In genomic region chr1:18282851-18283600, GRCh38 we compare ENCODE assay signal across 15 cellular contexts.
DNase-seq lines count a peak whose midpoint lies in the region; ATAC-seq and TF ChIP-seq lines count a peak whose summit lies in the region.
"Had no signal": no experiment of that assay in that cellular context is flagged by ENCODE, and none has a peak within 500 bp of the region (broad histone marks: within the 10 kb centered on the region; RNA-seq: fewer than 3 reads in every experiment).

No MANE protein-coding gene starts in this region.

- no peaks in the 10 kb centered on the region for H3K27me3 ChIP-seq in neural cell (ENCODE audit: insufficient read depth, low read depth, low read length)
- H3K27me3 ChIP-seq in colonic mucosa = no peaks in the 10 kb centered on the region
- H3K27me3 ChIP-seq in MG63 = peaks cover 14% of the 10 kb centered on the region

- H3K36me3 ChIP-seq in neural cell (ENCODE audit: insufficient read depth, low read length) (no peaks in the 10 kb centered on the region), colonic mucosa (no peaks in the 10 kb centered on the region), MG63 (no peaks in the 10 kb centered on the region)
- H3K36me3 ChIP-seq: heart right ventricle, neutrophil, thoracic aorta had no signal

- no peaks in the 10 kb centered on the region for H3K9me3 ChIP-seq in neural cell (ENCODE audit: low read length)
- H3K9me3 ChIP-seq in colonic mucosa = no peaks in the 10 kb centered on the region
- H3K9me3 ChIP-seq in MG63 = no peaks in the 10 kb centered on the region
- H3K9me3 ChIP-seq: heart right ventricle, neutrophil, thoracic aorta had no signal

- H3K79me2 ChIP-seq in neural cell (replicated peaks; ENCODE audit: insufficient read depth, low read length) = no peaks in the 10 kb centered on the region

- H3K36me3 Mint-ChIP-seq in progenitor cell of endocrine pancreas (ENCODE audit: insufficient read depth) = no peaks in the 10 kb centered on the region
- H3K36me3 Mint-ChIP-seq: CD4-positive, CD25-positive, alpha-beta regulatory T cell had no signal

- H3K4me3 Mint-ChIP-seq in progenitor cell of endocrine pancreas (ENCODE audit: low read depth) = no peak overlapping the region
- H3K4me3 Mint-ChIP-seq: activated CD8-positive, alpha-beta T cell treated with anti-CD3 and anti-CD28 coated beads for 36 hours; T-helper 2 cell treated with Interferon-gamma antibody and Interleukin-4, amounts not matched to agents 5 μg/mL and 100 μg/mL, for 36 hours had no signal

- peak overlapping the region; percentile 27 for H3K4me2 ChIP-seq in neural cell (ENCODE audit: low read length)
- H3K4me2 ChIP-seq: smooth muscle cell had no signal

- H3K27ac ChIP-seq in neural cell (ENCODE audit: low read length) (peak overlapping the region; percentile 53), colonic mucosa (no peak overlapping the region)
- H3K27ac ChIP-seq: heart right ventricle, neutrophil, thoracic aorta had no signal

- ATAC-seq in GM18867 (IDR thresholded peaks at IDR 0.05; ENCODE audit: unreplicated experiment) = peak; percentile 36
- ATAC-seq: activated CD8-positive, alpha-beta T cell treated with anti-CD3 and anti-CD28 coated beads for 36 hours; heart right ventricle had no signal

- no peak for TF ChIP-seq RAD21 in neural cell (conservative IDR thresholded peaks at IDR 0.05)

- peaks cover 7% of the 10 kb centered on the region for H3K4me1 Mint-ChIP-seq in progenitor cell of endocrine pancreas (ENCODE audit: low read depth)
- H3K4me1 Mint-ChIP-seq: CD4-positive, CD25-positive, alpha-beta regulatory T cell had no signal

- no peaks in the 10 kb centered on the region for H3K9me2 ChIP-seq in neural cell (ENCODE audit: insufficient read depth, low read length)

- no peaks in the 10 kb centered on the region for H3K4me1 ChIP-seq in colonic mucosa
- H3K4me1 ChIP-seq: heart right ventricle had no signal

- peak; percentile 99 for DNase-seq in NCI-H2171 (lab: John Stamatoyannopoulos, UW)
- DNase-seq in SW480 (ENCODE audit: low spot score) = peak; percentile 39
- no peak for DNase-seq in colonic mucosa
- no peak for DNase-seq in progenitor cell of endocrine pancreas (ENCODE audit: low spot score, unreplicated experiment)
- DNase-seq in MG63 = no peak
- DNase-seq: activated CD8-positive, alpha-beta T cell treated with anti-CD3 and anti-CD28 coated beads for 36 hours; activated naive CD4-positive, alpha-beta T cell treated with Interleukin-2 at 50 U/mL for 16 hours; CD4-positive, CD25-positive, alpha-beta regulatory T cell; heart right ventricle had no signal

- peak overlapping the region; percentile 34 for H3K9ac ChIP-seq in neural cell (ENCODE audit: low read length)
- no peak overlapping the region for H3K9ac ChIP-seq in colonic mucosa (ENCODE audit: low read depth in 2 of 2, low read length in 2 of 2)

- peaks cover 5% of the 10 kb centered on the region for H3F3A ChIP-seq in neural cell (ENCODE audit: insufficient read depth, low read length, poor library complexity, severe bottlenecking)

- peaks cover 12% of the 10 kb centered on the region for H3K27me3 Mint-ChIP-seq in progenitor cell of endocrine pancreas

- H3K4me3 ChIP-seq in neural cell (ENCODE audit: low read length) (peak overlapping the region; percentile 7), colonic mucosa (no peak overlapping the region), MG63 (no peak overlapping the region)
- H3K4me3 ChIP-seq: heart right ventricle, smooth muscle cell, thoracic aorta had no signal

- intact Hi-C loops in colonic mucosa (cut with DNase I) = no loop called here

- H4K20me1 ChIP-seq in neural cell (ENCODE audit: insufficient read depth) = no peaks in the 10 kb centered on the region

- peak; percentile 70 for TF ChIP-seq EP300 in neural cell (conservative IDR thresholded peaks at IDR 0.05; ENCODE audit: poor library complexity, severe bottlenecking)

- no peak overlapping the region for H2AFZ ChIP-seq in neural cell (ENCODE audit: low read depth, low read length)

- no peak overlapping the region for H3K27ac Mint-ChIP-seq in progenitor cell of endocrine pancreas
- H3K27ac Mint-ChIP-seq: activated CD8-positive, alpha-beta T cell treated with anti-CD3 and anti-CD28 coated beads for 36 hours; CD4-positive, CD25-positive, alpha-beta regulatory T cell; T-helper 2 cell treated with Interferon-gamma antibody and Interleukin-4, amounts not matched to agents 5 μg/mL and 100 μg/mL, for 36 hours had no signal

- TF ChIP-seq CTCF in neural cell (IDR thresholded peaks at IDR 0.05; ENCODE audit: poor library complexity, severe bottlenecking) = no peak
- no peak for TF ChIP-seq CTCF in colonic mucosa (IDR thresholded peaks at IDR 0.05)
- no peak for TF ChIP-seq CTCF in progenitor cell of endocrine pancreas (IDR thresholded peaks at IDR 0.05; ENCODE audit: unreplicated experiment)

- H3K9me3 Mint-ChIP-seq in progenitor cell of endocrine pancreas (ENCODE audit: low read depth) = no peaks in the 10 kb centered on the region
- H3K9me3 Mint-ChIP-seq: activated CD8-positive, alpha-beta T cell treated with anti-CD3 and anti-CD28 coated beads for 36 hours; T-helper 2 cell treated with Interferon-gamma antibody and Interleukin-4, amounts not matched to agents 5 μg/mL and 100 μg/mL, for 36 hours had no signal

TF ChIP-seq in neural cell, 6 proteins besides CTCF, POLR2A, EP300 and RAD21:
- TF ChIP-seq TAF1 (IDR thresholded peaks at IDR 0.05; ENCODE audit: low read depth) (no peak), POLR2AphosphoS5 (IDR thresholded peaks at IDR 0.05) (peak; percentile 40)

Comparison
In these comparisons a context has a peak if more than half of its experiments do, and no peak if none do; other contexts are left out.
1. DNase-seq: peak in NCI-H2171 (single experiment) and SW480 (single experiment); none in colonic mucosa (single experiment), progenitor cell of endocrine pancreas (single experiment) and MG63 (single experiment).